In genomic region chr1:6199298-6200187, GRCh38 we compare ENCODE assay signal across 8 cellular contexts. TPM values are rescaled to one million over a fixed set of nuclear protein-coding genes. Genes with fewer than 3 reads are reported as not detected.
DNase-seq lines count a peak whose midpoint lies in the region; ATAC-seq, FAIRE-seq and TF ChIP-seq lines count a peak whose summit lies in the region.

TSS of gene RPL22 (minus strand) at chr1:6199595. CDS start at chr1:6199573, 22 bp downstream.

- FAIRE-seq in colon (lab: Jason Lieb, UNC) = peak; percentile 75

- no peaks in the 10 kb centered on the region for H3K27me3 ChIP-seq in BE2C

- peak within 1 kb of the TSS; percentile 93 for H3K4me3 ChIP-seq in BE2C (ENCODE audit: low read depth, low read length)

- no peak for TF ChIP-seq CTCF in BE2C (IDR thresholded peaks at IDR 0.05; ENCODE audit: low read depth, low read length)

- peaks cover 34% of the 10 kb centered on the region for H3K36me3 ChIP-seq in BE2C

- DNase-seq in BE2C (peak; percentile 93), GM19240 (ENCODE audit: insufficient read length, low spot score) (peak; percentile 84), NCI-H526 (lab: John Stamatoyannopoulos, UW) (peak; percentile 98 to 99), kidney glomerular epithelial cell (lab: John Stamatoyannopoulos, UW) (peak; percentile 99)
- peak; percentile 99 for DNase-seq in activated CD4-positive, alpha-beta T cell treated with anti-CD3 and anti-CD28 coated beads for 48 hours
- peak; percentile 91 to 93 for DNase-seq in stimulated activated CD4-positive, alpha-beta T cell treated with anti-CD3 and anti-CD28 coated beads, Interleukin-1b, Interleukin-23, amount 100 ng/mL, for 1 hour (ENCODE audit: low read depth in 2 of 2)

- ATAC-seq in HG03460 (IDR thresholded peaks at IDR 0.05; ENCODE audit: unreplicated experiment) = peak; percentile 97

- no peaks in the 10 kb centered on the region for H3K9me3 ChIP-seq in BE2C

- no peaks in the 10 kb centered on the region for H3K4me1 ChIP-seq in BE2C

RNA-seq across cellular contexts. Expression of gene RPL22, which starts in this region (rescaled TPM):
- 260 TPM for polyA plus RNA-seq in BE2C (2012; ENCODE audit: insufficient read depth, insufficient read length, low read depth)

Comparison
In these comparisons a context has a peak if more than half of its experiments do, and no peak if none do; other contexts are left out.
1. Peak in every context shown above with its lines: DNase-seq, ATAC-seq and H3K4me3 ChIP-seq.